In genomic region chr17:82648165-82648668, GRCh38 we compare ENCODE assay signal across 8 cellular contexts. TPM values are rescaled to one million over a fixed set of nuclear protein-coding genes. Genes with fewer than 3 reads are reported as not detected.
DNase-seq lines count a peak whose midpoint lies in the region; ATAC-seq and TF ChIP-seq lines count a peak whose summit lies in the region.

TSS of gene WDR45B (minus strand) at chr17:82648444. CDS start at chr17:82648340, 104 bp downstream.

- TF ChIP-seq CTCF in GM12875 (IDR thresholded peaks at IDR 0.05; ENCODE audit: borderline replicate concordance, insufficient read depth, low read depth, low read length) (no peak), upper lobe of left lung (IDR thresholded peaks at IDR 0.05) (peak in 1 of 6 experiments; percentile 10)

- peak; percentile 78 for ATAC-seq in HG02852 (IDR thresholded peaks at IDR 0.05; ENCODE audit: unreplicated experiment)
- ATAC-seq in left cardiac atrium, result peak; percentile 97 to 98
- ATAC-seq in upper lobe of left lung (ENCODE audit: low FRiP score in 2 of 2), result peak; percentile 96 to 98

- H3K36me3 ChIP-seq in upper lobe of left lung, result peaks cover 7 to 13% (median 9%) of the 10 kb centered on the region in 4 donors

- peaks cover 18 to 29% (median 23%) of the 10 kb centered on the region in 4 donors for H3K4me1 ChIP-seq in upper lobe of left lung

- peak within 1 kb of the TSS; percentile 97 for H3K4me3 ChIP-seq in GM12875 (ENCODE audit: low read depth, low read length)
- peak within 1 kb of the TSS; percentile 99 to 100 (median 100) for H3K4me3 ChIP-seq in upper lobe of left lung

- peak within 1 kb of the TSS; percentile 99 to 100 (median 99) for H3K27ac ChIP-seq in upper lobe of left lung

- intact Hi-C loops in T-helper 1 cell treated with Interleukin-12 subunit alpha and Interleukin-12 subunit beta and Interleukin-4 antibody, amounts not matched to agents 30 ng/mL and 1 ng/mL, for 36 hours (cut with micrococcal nuclease), result loop anchor here (1.0 to 5.0 kb wide), 6 partner anchors 50 to 404 kb away; partner anchors contain the start of genes CYBC1, FN3KRP, HEXD and OGFOD3
- intact Hi-C loops in left cardiac atrium (cut with DNase I) (no loop called here), posterior vena cava (cut with DNase I) (no loop called here)

- WGBS in upper lobe of left lung, 2 donors, result 0% methylated on average over 9 of the region's 67 CpGs; no CpG with 5 or more reads in 1 of the 2 donors

- no peaks in the 10 kb centered on the region for H3K27me3 ChIP-seq in upper lobe of left lung

- peak in 3 of 4 donors; percentile 72 to 85 (median 82) for TF ChIP-seq EP300 in upper lobe of left lung (IDR thresholded peaks at IDR 0.05)

- no peaks in the 10 kb centered on the region for H3K9me3 ChIP-seq in upper lobe of left lung

- DNase-seq in NCI-H146 treated with DMSO at 0.1 percent for 48 hours (lab: John Stamatoyannopoulos, UW; ENCODE audit: unreplicated experiment) (peak; percentile 77), amniotic epithelial cell (ENCODE audit: low read depth) (peak; percentile 96), left cardiac atrium (peak; percentile 97), posterior vena cava (ENCODE audit: low spot score) (peak; percentile 100), upper lobe of left lung (peak; percentile 94 to 99)

- TF ChIP-seq POLR2A in upper lobe of left lung (IDR thresholded peaks at IDR 0.05), result peak in 3 of 4 donors; percentile 88 to 99 (median 90)

RNA-seq across cellular contexts. Expression of gene WDR45B, which starts in this region (rescaled TPM):
- 37.0 and 43.7 TPM in 2 replicates for total RNA-seq in T-helper 1 cell treated with Interleukin-12 subunit alpha and Interleukin-12 subunit beta and Interleukin-4 antibody, amounts not matched to agents 30 ng/mL and 1 ng/mL, for 36 hours
- total RNA-seq in left cardiac atrium (10 to 100 TPM; 40.1 to 47.3 TPM), posterior vena cava (10 to 100 TPM; 49.7 to 56.5 TPM), upper lobe of left lung (10 to 100 TPM; 54.9 to 90.0 (median 74.3) TPM)

Comparison
In these comparisons a context has a peak if more than half of its experiments do, and no peak if none do; other contexts are left out.
1. Peak in every context shown above with its lines: DNase-seq, ATAC-seq, H3K4me3 ChIP-seq and H3K27ac ChIP-seq.